ENCODE assay signal across 8 cellular contexts in genomic region chr1:214261206-214262123, GRCh38. TPM values are rescaled to one million over a fixed set of nuclear protein-coding genes. Genes with fewer than 3 reads are reported as not detected.
A peak's percentile ranks its signal among the peaks of the same experiment; 100 is the strongest.
DNase-seq lines count a peak whose midpoint lies in the region; ATAC-seq, FAIRE-seq and TF ChIP-seq lines count a peak whose summit lies in the region.

No MANE protein-coding gene starts in this region.

- peak; percentile 93 for TF ChIP-seq RAD21 in HepG2 (CRISPR knock-in tag; IDR thresholded peaks at IDR 0.05)

- H2AFZ ChIP-seq in HepG2 (ENCODE audit: low read length), result no peak overlapping the region

- TF ChIP-seq EP300 in HepG2 (IDR thresholded peaks at IDR 0.05; ENCODE audit: low read depth in 2 of 2, low read length in 2 of 2) (no peak), HepG2 (CRISPR knock-in tag; IDR thresholded peaks at IDR 0.05; ENCODE audit: borderline replicate concordance) (no peak)

- H3K79me2 ChIP-seq in HepG2 (ENCODE audit: insufficient read depth, low read length), result no peaks in the 10 kb centered on the region

- DNase-seq in NCI-H446 (lab: John Stamatoyannopoulos, UW) (peak; percentile 87 to 91), cerebellar nuclear complex (lab: John Stamatoyannopoulos, UW) (peak; percentile 10 to 85), HepG2 (ENCODE audit: low spot score) (peak; percentile 52)
- peak; percentile 76 to 79 for DNase-seq in activated CD4-positive, alpha-beta T cell treated with anti-CD3 and anti-CD28 coated beads for 24 hours (ENCODE audit: low read depth in 2 of 2)
- DNase-seq in stimulated activated CD4-positive, alpha-beta T cell treated with anti-CD3 and anti-CD28 coated beads, Interleukin-4, amount 100 ng/mL, for 4 hours, result peak; percentile 69 to 79

- H3K9me3 ChIP-seq in BLaER1 (no peaks in the 10 kb centered on the region), HepG2 (ENCODE audit: low read length) (no peaks in the 10 kb centered on the region)

- 4% methylated on average over 8 of the region's 15 CpGs for WGBS in HepG2 (ENCODE audit: low lambda C conversion rate)

- ATAC-seq in GM19043 (IDR thresholded peaks at IDR 0.05; ENCODE audit: low read depth, unreplicated experiment) (peak; percentile 95), HG03280 (IDR thresholded peaks at IDR 0.05; ENCODE audit: unreplicated experiment) (peak; percentile 95), HepG2 (peak; percentile 99)

- H3K4me3 ChIP-seq in BLaER1, result no peak overlapping the region
- H3K4me3 ChIP-seq in HepG2 (replicated peaks in 1 of 3; ENCODE audit: insufficient read depth in 1 of 3, low read depth in 2 of 3, low read length in 3 of 3), result no peak overlapping the region

- in situ Hi-C loops in HepG2 (cut with HindIII; ENCODE audit: extremely low pct_ligation_motif_present, low pct_unique_long_range_greater_than_20kb), result loop anchor here (5.0 kb wide), 1 partner anchor 71 kb away; no protein-coding TSS in a partner anchor

- no peak overlapping the region for H3K27ac ChIP-seq in BLaER1
- H3K27ac ChIP-seq in HepG2 (ENCODE audit: extremely low read length, insufficient read depth, low read length), result no peak overlapping the region

- BruUV-seq in HepG2 (replicated peaks; lab: Mats Ljungman, UMichigan), result no TSS peak

- peak overlapping the region; percentile 39 for H3K4me2 ChIP-seq in BLaER1
- peak overlapping the region; percentile 47 for H3K4me2 ChIP-seq in HepG2 (ENCODE audit: low read depth, low read length)

- TF ChIP-seq CTCF in HepG2 (CRISPR knock-in tag; IDR thresholded peaks at IDR 0.05), result peak; percentile 98

- H3K27me3 ChIP-seq in BLaER1 (no peaks in the 10 kb centered on the region), HepG2 (ENCODE audit: control insufficient read depth in 1 of 2, insufficient read depth in 2 of 2, low read length in 2 of 2) (peaks cover 0 to 14% of the 10 kb centered on the region in 2 experiments; a peak in 2 of 5 replicates)

- H3K9ac ChIP-seq in BLaER1, result no peak overlapping the region
- H3K9ac ChIP-seq in HepG2 (ENCODE audit: insufficient read depth, low read depth, low read length), result no peak overlapping the region

- H3K4me1 ChIP-seq in BLaER1 (peaks cover 36% of the 10 kb centered on the region), HepG2 (ENCODE audit: insufficient read depth, low read length) (peaks cover 18% of the 10 kb centered on the region; the same call in 1 of the 2 replicates)

- peak; percentile 18 for FAIRE-seq in HepG2 (lab: Jason Lieb, UNC)

- TF ChIP-seq POLR2A in HepG2 (IDR thresholded peaks at IDR 0.05; ENCODE audit: insufficient read depth in 1 of 2, low read depth in 2 of 2, low read length in 2 of 2), result no peak

- CTCF ChIA-PET in HepG2 (lab: Yijun Ruan, JAX; ENCODE audit: low intra/inter-chr PET ratio, low total read pairs), result interaction anchor here (0.6 to 3.8 kb wide), 3 partner anchors 12 to 69 kb away, joined by 3 to 82 read pairs (median 3); no protein-coding TSS in a partner anchor

- POLR2A ChIA-PET in HepG2 (lab: Yijun Ruan, JAX), result interaction anchor here (1.3 kb wide), 1 partner anchor 19 kb away, joined by 5 read pairs; the partner anchor contains the start of gene SMYD2

- H4K20me1 ChIP-seq in BLaER1 (no peaks in the 10 kb centered on the region), HepG2 (ENCODE audit: insufficient read depth, low read length) (no peaks in the 10 kb centered on the region)

- H3K36me3 ChIP-seq in BLaER1, result no peaks in the 10 kb centered on the region
- no peaks in the 10 kb centered on the region for H3K36me3 ChIP-seq in HepG2 (replicated peaks in 1 of 2; ENCODE audit: control insufficient read depth in 1 of 2, insufficient read depth in 2 of 2, low read length in 2 of 2)

- intact Hi-C loops in HepG2 (cut with micrococcal nuclease; ENCODE audit: unreplicated experiment), result loop anchor here (1.0 to 5.0 kb wide), 3 partner anchors 47 to 326 kb away; no protein-coding TSS in a partner anchor

TF ChIP-seq in HepG2, 621 proteins besides CTCF, POLR2A, EP300 and RAD21 (continues in another document):
- TF ChIP-seq, protein P1, sequence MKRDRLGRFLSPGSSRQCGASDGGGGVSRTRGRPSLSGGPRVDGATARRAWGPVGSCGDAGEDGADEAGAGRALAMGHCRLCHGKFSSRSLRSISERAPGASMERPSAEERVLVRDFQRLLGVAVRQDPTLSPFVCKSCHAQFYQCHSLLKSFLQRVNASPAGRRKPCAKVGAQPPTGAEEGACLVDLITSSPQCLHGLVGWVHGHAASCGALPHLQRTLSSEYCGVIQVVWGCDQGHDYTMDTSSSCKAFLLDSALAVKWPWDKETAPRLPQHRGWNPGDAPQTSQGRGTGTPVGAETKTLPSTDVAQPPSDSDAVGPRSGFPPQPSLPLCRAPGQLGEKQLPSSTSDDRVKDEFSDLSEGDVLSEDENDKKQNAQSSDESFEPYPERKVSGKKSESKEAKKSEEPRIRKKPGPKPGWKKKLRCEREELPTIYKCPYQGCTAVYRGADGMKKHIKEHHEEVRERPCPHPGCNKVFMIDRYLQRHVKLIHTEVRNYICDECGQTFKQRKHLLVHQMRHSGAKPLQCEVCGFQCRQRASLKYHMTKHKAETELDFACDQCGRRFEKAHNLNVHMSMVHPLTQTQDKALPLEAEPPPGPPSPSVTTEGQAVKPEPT (CRISPR knock-in tag; IDR thresholded peaks at IDR 0.05; ENCODE audit: low read depth), result no peak
- TF ChIP-seq ZNF260 (CRISPR knock-in tag; IDR thresholded peaks at IDR 0.05; ENCODE audit: borderline replicate concordance, low read depth) (no peak), PRPF4 (IDR thresholded peaks at IDR 0.05; ENCODE audit: low read depth, low read length, poor library complexity, severe bottlenecking) (no peak), CHD2 (IDR thresholded peaks at IDR 0.05; ENCODE audit: low read depth, low read length) (no peak), THAP7 (CRISPR knock-in tag; IDR thresholded peaks at IDR 0.05) (no peak), SMARCE1 (IDR thresholded peaks at IDR 0.05; ENCODE audit: borderline replicate concordance) (no peak), CBX5 (CRISPR knock-in tag; IDR thresholded peaks at IDR 0.05; ENCODE audit: borderline replicate concordance) (0 out of 2 replicates have a peak, but pooled peaks have one; percentile 33), NFIC (IDR thresholded peaks at IDR 0.05; ENCODE audit: low read length) (no peak), TMF1 (CRISPR knock-in tag; IDR thresholded peaks at IDR 0.05; ENCODE audit: low read depth) (no peak), ZNF562 (CRISPR knock-in tag; IDR thresholded peaks at IDR 0.05; ENCODE audit: borderline replicate concordance) (no peak)

RNA-seq across cellular contexts. Expression of gene SMYD2, which starts 19.5 kb away (rescaled TPM):
- 72.7 and 82.7 TPM in 2 replicates for total RNA-seq in HepG2 (2016; rRNA removed; fragmentation: Illumina TruSeq; extraction: Trizol)
- 80.8 and 81.2 TPM in 2 replicates for total RNA-seq in HepG2 (2016; cell fraction: cytosol; rRNA removed; fragmentation: Illumina TruSeq; extraction: Trizol; ENCODE audit: low read depth)
- total RNA-seq in HepG2 (2016; cell fraction: insoluble cytoplasmic fraction; rRNA removed; fragmentation: Illumina TruSeq; extraction: Trizol), result 71.5 and 84.1 TPM in 2 replicates
- total RNA-seq in HepG2 (2016; cell fraction: membrane; rRNA removed; fragmentation: Illumina TruSeq; extraction: Trizol), result 118 and 120 TPM in 2 replicates
- 54.8 and 63.5 TPM in 2 replicates for total RNA-seq in HepG2 (2016; cell fraction: nucleus; rRNA removed; fragmentation: Illumina TruSeq; extraction: Trizol)
- polyA plus RNA-seq in HepG2 (2011; rRNA removed), result 128 and 139 TPM in 2 replicates
- polyA plus RNA-seq in HepG2 (2011; cell fraction: cytosol; rRNA removed), result 66.6 and 86.5 TPM in 2 replicates
- polyA plus RNA-seq in HepG2 (2011; cell fraction: nucleus; rRNA removed), result 178 and 185 TPM in 2 replicates
- polyA plus RNA-seq in HepG2 (2012), result 102 and 128 TPM in 2 replicates
- polyA plus RNA-seq in HepG2 (2016; cell fraction: cytosol; fragmentation: Illumina TruSeq; extraction: Trizol; ENCODE audit: low read depth), result 90.2 and 93.3 TPM in 2 replicates
- polyA plus RNA-seq in HepG2 (2016; cell fraction: insoluble cytoplasmic fraction; fragmentation: Illumina TruSeq; extraction: Trizol; ENCODE audit: low read depth), result 76.6 and 77.2 TPM in 2 replicates
- polyA plus RNA-seq in HepG2 (2016; cell fraction: membrane; fragmentation: Illumina TruSeq; extraction: Trizol; ENCODE audit: low read depth), result 95.5 and 101 TPM in 2 replicates
- 98.5 and 106 TPM in 2 replicates for polyA plus RNA-seq in HepG2 (2016; cell fraction: nucleus; fragmentation: Illumina TruSeq; extraction: Trizol; ENCODE audit: insufficient read depth, low read depth)
- polyA minus RNA-seq in HepG2 (2011; rRNA and poly(A)+ RNA removed; ENCODE audit: low replicate concordance), result 26.5 and 45.2 TPM in 2 replicates
- 34.7 and 39.1 TPM in 2 replicates for polyA minus RNA-seq in HepG2 (2011; cell fraction: cytosol; rRNA and poly(A)+ RNA removed)
- 119 and 126 TPM in 2 replicates for polyA minus RNA-seq in HepG2 (2011; cell fraction: nucleus; rRNA and poly(A)+ RNA removed)
